In the genomic region with DNA sequence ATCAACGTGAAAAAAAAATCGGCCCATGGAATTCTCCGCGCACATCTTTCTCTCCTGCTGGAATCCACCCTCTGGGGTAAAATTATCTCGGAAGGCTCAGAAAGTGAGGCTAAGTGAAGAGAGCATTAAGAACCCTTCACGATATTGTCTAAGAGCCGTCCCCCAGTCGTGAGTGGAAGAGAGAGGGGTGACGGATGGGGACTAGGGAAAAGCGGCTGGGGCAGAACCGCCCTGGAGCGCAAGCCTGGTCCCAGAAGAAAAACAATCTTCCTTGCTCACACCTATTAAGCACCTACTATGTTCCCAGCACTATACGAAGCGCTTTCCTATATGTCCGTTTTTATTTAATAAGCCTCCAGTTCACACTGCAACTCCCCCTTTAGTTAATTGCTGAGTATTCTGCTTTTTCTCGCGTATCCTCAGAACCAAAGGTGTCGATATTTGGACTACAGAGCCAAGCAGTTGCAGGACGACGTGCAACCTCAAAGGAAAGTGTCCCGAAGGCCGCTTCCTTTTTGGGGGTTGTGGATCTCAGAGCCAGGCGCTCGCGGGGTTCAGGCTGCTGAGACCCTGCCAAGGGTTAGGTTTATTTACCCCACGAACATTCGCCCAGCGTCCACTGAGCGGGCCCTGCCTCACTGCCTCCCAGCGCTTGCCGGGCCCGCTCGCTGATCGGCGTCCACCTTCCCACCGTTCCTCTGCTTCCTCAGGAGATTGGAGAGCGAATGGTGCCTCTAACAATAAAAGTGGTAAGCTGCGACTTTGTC, we compare ENCODE assay signal across 1 cellular context.
TF ChIP-seq lines count a peak whose summit lies in the region.

No MANE protein-coding gene starts in this region.

TF ChIP-seq in GM12878, 131 proteins besides CTCF, POLR2A, EP300 and RAD21:
- TF ChIP-seq, protein P1, sequence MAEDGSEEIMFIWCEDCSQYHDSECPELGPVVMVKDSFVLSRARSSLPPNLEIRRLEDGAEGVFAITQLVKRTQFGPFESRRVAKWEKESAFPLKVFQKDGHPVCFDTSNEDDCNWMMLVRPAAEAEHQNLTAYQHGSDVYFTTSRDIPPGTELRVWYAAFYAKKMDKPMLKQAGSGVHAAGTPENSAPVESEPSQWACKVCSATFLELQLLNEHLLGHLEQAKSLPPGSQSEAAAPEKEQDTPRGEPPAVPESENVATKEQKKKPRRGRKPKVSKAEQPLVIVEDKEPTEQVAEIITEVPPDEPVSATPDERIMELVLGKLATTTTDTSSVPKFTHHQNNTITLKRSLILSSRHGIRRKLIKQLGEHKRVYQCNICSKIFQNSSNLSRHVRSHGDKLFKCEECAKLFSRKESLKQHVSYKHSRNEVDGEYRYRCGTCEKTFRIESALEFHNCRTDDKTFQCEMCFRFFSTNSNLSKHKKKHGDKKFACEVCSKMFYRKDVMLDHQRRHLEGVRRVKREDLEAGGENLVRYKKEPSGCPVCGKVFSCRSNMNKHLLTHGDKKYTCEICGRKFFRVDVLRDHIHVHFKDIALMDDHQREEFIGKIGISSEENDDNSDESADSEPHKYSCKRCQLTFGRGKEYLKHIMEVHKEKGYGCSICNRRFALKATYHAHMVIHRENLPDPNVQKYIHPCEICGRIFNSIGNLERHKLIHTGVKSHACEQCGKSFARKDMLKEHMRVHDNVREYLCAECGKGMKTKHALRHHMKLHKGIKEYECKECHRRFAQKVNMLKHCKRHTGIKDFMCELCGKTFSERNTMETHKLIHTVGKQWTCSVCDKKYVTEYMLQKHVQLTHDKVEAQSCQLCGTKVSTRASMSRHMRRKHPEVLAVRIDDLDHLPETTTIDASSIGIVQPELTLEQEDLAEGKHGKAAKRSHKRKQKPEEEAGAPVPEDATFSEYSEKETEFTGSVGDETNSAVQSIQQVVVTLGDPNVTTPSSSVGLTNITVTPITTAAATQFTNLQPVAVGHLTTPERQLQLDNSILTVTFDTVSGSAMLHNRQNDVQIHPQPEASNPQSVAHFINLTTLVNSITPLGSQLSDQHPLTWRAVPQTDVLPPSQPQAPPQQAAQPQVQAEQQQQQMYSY (CRISPR knock-in tag; IDR thresholded peaks at IDR 0.05) = no peak
- TF ChIP-seq PML (IDR thresholded peaks at IDR 0.05; ENCODE audit: low read length) = no peak
- TF ChIP-seq, protein P2, sequence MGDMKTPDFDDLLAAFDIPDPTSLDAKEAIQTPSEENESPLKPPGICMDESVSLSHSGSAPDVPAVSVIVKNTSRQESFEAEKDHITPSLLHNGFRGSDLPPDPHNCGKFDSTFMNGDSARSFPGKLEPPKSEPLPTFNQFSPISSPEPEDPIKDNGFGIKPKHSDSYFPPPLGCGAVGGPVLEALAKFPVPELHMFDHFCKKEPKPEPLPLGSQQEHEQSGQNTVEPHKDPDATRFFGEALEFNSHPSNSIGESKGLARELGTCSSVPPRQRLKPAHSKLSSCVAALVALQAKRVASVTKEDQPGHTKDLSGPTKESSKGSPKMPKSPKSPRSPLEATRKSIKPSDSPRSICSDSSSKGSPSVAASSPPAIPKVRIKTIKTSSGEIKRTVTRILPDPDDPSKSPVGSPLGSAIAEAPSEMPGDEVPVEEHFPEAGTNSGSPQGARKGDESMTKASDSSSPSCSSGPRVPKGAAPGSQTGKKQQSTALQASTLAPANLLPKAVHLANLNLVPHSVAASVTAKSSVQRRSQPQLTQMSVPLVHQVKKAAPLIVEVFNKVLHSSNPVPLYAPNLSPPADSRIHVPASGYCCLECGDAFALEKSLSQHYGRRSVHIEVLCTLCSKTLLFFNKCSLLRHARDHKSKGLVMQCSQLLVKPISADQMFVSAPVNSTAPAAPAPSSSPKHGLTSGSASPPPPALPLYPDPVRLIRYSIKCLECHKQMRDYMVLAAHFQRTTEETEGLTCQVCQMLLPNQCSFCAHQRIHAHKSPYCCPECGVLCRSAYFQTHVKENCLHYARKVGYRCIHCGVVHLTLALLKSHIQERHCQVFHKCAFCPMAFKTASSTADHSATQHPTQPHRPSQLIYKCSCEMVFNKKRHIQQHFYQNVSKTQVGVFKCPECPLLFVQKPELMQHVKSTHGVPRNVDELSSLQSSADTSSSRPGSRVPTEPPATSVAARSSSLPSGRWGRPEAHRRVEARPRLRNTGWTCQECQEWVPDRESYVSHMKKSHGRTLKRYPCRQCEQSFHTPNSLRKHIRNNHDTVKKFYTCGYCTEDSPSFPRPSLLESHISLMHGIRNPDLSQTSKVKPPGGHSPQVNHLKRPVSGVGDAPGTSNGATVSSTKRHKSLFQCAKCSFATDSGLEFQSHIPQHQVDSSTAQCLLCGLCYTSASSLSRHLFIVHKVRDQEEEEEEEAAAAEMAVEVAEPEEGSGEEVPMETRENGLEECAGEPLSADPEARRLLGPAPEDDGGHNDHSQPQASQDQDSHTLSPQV (IDR thresholded peaks at IDR 0.05) = no peak
- no peak for TF ChIP-seq WRNIP1 (IDR thresholded peaks at IDR 0.05; ENCODE audit: borderline replicate concordance, low read depth, low read length)
- TF ChIP-seq MYC (IDR thresholded peaks at IDR 0.05; ENCODE audit: insufficient read depth, insufficient read length, insufficient replicate concordance, low read length, severe bottlenecking) = no peak
- TF ChIP-seq BCL11A (IDR thresholded peaks at IDR 0.05; ENCODE audit: low read depth, low read length) = no peak
- TF ChIP-seq TCF3 (IDR thresholded peaks at IDR 0.05; ENCODE audit: borderline replicate concordance, insufficient read depth, low read depth, low read length) = no peak
